In genomic region chr6:17855381-17855780, GRCh38 we compare ENCODE assay signal across 24 cellular contexts.
"Had no signal": no experiment of that assay in that cellular context is flagged by ENCODE, and none has a peak within 500 bp of the region (broad histone marks: within the 10 kb centered on the region; RNA-seq: fewer than 3 reads in every experiment).

No MANE protein-coding gene starts in this region.

- H3K27me3 Mint-ChIP-seq: naive B cell had no signal

- H3K27ac ChIP-seq: coronary artery, epithelial cell of prostate, esophagus squamous epithelium, gastrocnemius medialis, heart right ventricle, left lung, lower lobe of right lung had no signal

- H3K27ac Mint-ChIP-seq: mesothelial cell of epicardium had no signal

- H3K9me3 ChIP-seq: esophagus squamous epithelium, gastrocnemius medialis, heart right ventricle, left lung, lower lobe of right lung, mucosa of descending colon had no signal

- H3K4me1 ChIP-seq: gastrocnemius medialis had no signal

- H3K27me3 ChIP-seq: dorsolateral prefrontal cortex, esophagus squamous epithelium, gastrocnemius medialis, heart right ventricle, left lung had no signal

- H3K4me3 ChIP-seq: coronary artery, dorsolateral prefrontal cortex, esophagus squamous epithelium, gastrocnemius medialis, heart right ventricle, left lung, lower lobe of right lung, mucosa of descending colon had no signal

- H3K4me1 Mint-ChIP-seq: naive B cell had no signal

- H3K4me3 Mint-ChIP-seq: mesothelial cell of epicardium, naive B cell had no signal

- ATAC-seq: esophagus mucosa, gastrocnemius medialis, left cardiac atrium, left lung, left ventricle myocardium superior, lower lobe of right lung, mucosa of descending colon had no signal

- DNase-seq: dermis blood vessel endothelial cell; dorsolateral prefrontal cortex; effector CD4-positive, alpha-beta T cell; effector memory CD4-positive, alpha-beta T cell; erythroblast; esophagus squamous epithelium; foreskin fibroblast; foreskin melanocyte; gastrocnemius medialis; glutamatergic neuron; head of caudate nucleus; heart right ventricle; hippocampal formation; left cardiac atrium; left lung; left ventricle myocardium superior; lower lobe of right lung; mesenchymal stem cell; mucosa of descending colon; naive B cell had no signal

- H3K9me3 Mint-ChIP-seq: mesothelial cell of epicardium had no signal
